Comparison of ENCODE assay signal across 17 cellular contexts in genomic region chr7:132697032-132697431, GRCh38.
DNase-seq lines count a peak whose midpoint lies in the region; ATAC-seq and TF ChIP-seq lines count a peak whose summit lies in the region.
"Had no signal": no experiment of that assay in that cellular context is flagged by ENCODE, and none has a peak within 500 bp of the region (broad histone marks: within the 10 kb centered on the region; RNA-seq: fewer than 3 reads in every experiment).

No MANE protein-coding gene starts in this region.

- H3K79me2 ChIP-seq in GM23338 (replicated peaks; ENCODE audit: insufficient read depth): no peaks in the 10 kb centered on the region

- peak; percentile 64 for ATAC-seq in GM23338
- ATAC-seq in HG02571 (IDR thresholded peaks at IDR 0.05; ENCODE audit: unreplicated experiment): no peak
- no peak for ATAC-seq in left lung

- H3K27me3 Mint-ChIP-seq in GM23338 (ENCODE audit: insufficient read depth, low read depth, poor library complexity): peaks cover 4% of the 10 kb centered on the region

- H3K4me1 ChIP-seq in A673 (ENCODE audit: insufficient read depth, low read length, poor library complexity, severe bottlenecking): peaks cover 5% of the 10 kb centered on the region
- no peaks in the 10 kb centered on the region for H3K4me1 ChIP-seq in GM23338 (ENCODE audit: insufficient read depth)
- no peaks in the 10 kb centered on the region for H3K4me1 ChIP-seq in left lung
- H3K4me1 ChIP-seq in tibial artery: no peaks in the 10 kb centered on the region

- peak; percentile 29 for DNase-seq in NCI-H1105 treated with DMSO at 0.1 percent for 48 hours (lab: John Stamatoyannopoulos, UW)
- no peak for DNase-seq in NCI-H1105 (lab: John Stamatoyannopoulos, UW)
- DNase-seq in A673 (ENCODE audit: low spot score): peak; percentile 55
- DNase-seq in GM23338 (ENCODE audit: low spot score): no peak
- DNase-seq in fibroblast of the aortic adventitia (ENCODE audit: low read depth): peak; percentile 5
- DNase-seq in left lung: no peak
- DNase-seq in tibial artery: no peak
- DNase-seq: 8988T; ACHN; CD4-positive, alpha-beta memory T cell; DND-41; GDM1; HCEC 1CT; HFFc6 had no signal

- intact Hi-C loops in A673 (cut with micrococcal nuclease; ENCODE audit: unreplicated experiment) (no loop called here), left lung (cut with DNase I) (no loop called here), tibial artery (cut with DNase I; ENCODE audit: low total_unique reads) (no loop called here)

- no peak overlapping the region for H3K27ac Mint-ChIP-seq in GM23338
- H3K27ac Mint-ChIP-seq: HFFc6 had no signal

- no peaks in the 10 kb centered on the region for H3K27me3 ChIP-seq in A673 (replicated peaks; ENCODE audit: insufficient read depth, low read depth, low read length, poor library complexity)
- H3K27me3 ChIP-seq in GM23338 (ENCODE audit: insufficient read depth): no peaks in the 10 kb centered on the region
- H3K27me3 ChIP-seq in left lung: no peaks in the 10 kb centered on the region
- H3K27me3 ChIP-seq in tibial artery: peaks cover 0 to 10% of the 10 kb centered on the region in 2 donors

- peak overlapping the region; percentile 70 for H2AFZ ChIP-seq in GM23338

- H3K4me3 Mint-ChIP-seq in GM23338: no peak overlapping the region
- H3K4me3 Mint-ChIP-seq: CD4-positive, alpha-beta memory T cell; HFFc6 had no signal

- POLR2A ChIA-PET in A673 (lab: Charles Lee; ENCODE audit: low non-redundant PET): no interaction called here

- TF ChIP-seq CTCF in A673 (conservative IDR thresholded peaks at IDR 0.05; ENCODE audit: low read depth, low read length) (no peak), GM23338 (conservative IDR thresholded peaks at IDR 0.05; ENCODE audit: low read depth in 2 of 2) (no peak), fibroblast of the aortic adventitia (IDR thresholded peaks at IDR 0.05; ENCODE audit: insufficient read depth, low read length) (no peak), left lung (IDR thresholded peaks at IDR 0.05) (no peak), tibial artery (IDR thresholded peaks at IDR 0.05) (no peak)

- no TSS peak for BruUV-seq in A673 (replicated peaks; lab: Mats Ljungman, UMichigan)

- H3K4me1 Mint-ChIP-seq in GM23338: peaks cover 11% of the 10 kb centered on the region
- H3K4me1 Mint-ChIP-seq: CD4-positive, alpha-beta memory T cell had no signal

- H3K36me3 ChIP-seq in A673 (ENCODE audit: insufficient read depth, low read length, poor library complexity, severe bottlenecking): no peaks in the 10 kb centered on the region
- H3K36me3 ChIP-seq in GM23338 (ENCODE audit: insufficient read depth): no peaks in the 10 kb centered on the region
- H3K36me3 ChIP-seq in left lung: no peaks in the 10 kb centered on the region
- H3K36me3 ChIP-seq in tibial artery: no peaks in the 10 kb centered on the region

- H3K9me3 ChIP-seq in A673 (ENCODE audit: low read depth, low read length, poor library complexity, severe bottlenecking) (no peaks in the 10 kb centered on the region), left lung (peaks cover 0 to 3% of the 10 kb centered on the region in 2 donors), tibial artery (peaks cover 0 to 4% (median 0%) of the 10 kb centered on the region in 3 donors)

- CTCF ChIA-PET in A673 (lab: Charles Lee): interaction anchor here (0.6 kb wide), 1 partner anchor 1238 kb away, joined by 3 read pairs; no protein-coding TSS in a partner anchor

- H3F3A ChIP-seq in GM23338 (replicated peaks; ENCODE audit: low read depth): no peaks in the 10 kb centered on the region

- H3K4me2 ChIP-seq in GM23338: no peak overlapping the region

- no peaks in the 10 kb centered on the region for H4K20me1 ChIP-seq in GM23338 (replicated peaks; ENCODE audit: insufficient read depth)

- H3K27ac ChIP-seq in A673 (ENCODE audit: low read depth, low read length, poor library complexity, severe bottlenecking) (no peak overlapping the region), GM23338 (ENCODE audit: low read depth) (no peak overlapping the region), left lung (no peak overlapping the region), tibial artery (no peak overlapping the region)
- H3K27ac ChIP-seq: C4-2B, HL-60 had no signal

- no peaks in the 10 kb centered on the region for H3K9me3 Mint-ChIP-seq in GM23338
- H3K9me3 Mint-ChIP-seq: HFFc6 had no signal

- no peaks in the 10 kb centered on the region for H3K36me3 Mint-ChIP-seq in GM23338 (ENCODE audit: low read depth)
- H3K36me3 Mint-ChIP-seq: CD4-positive, alpha-beta memory T cell had no signal

- H3K9me2 ChIP-seq in GM23338 (ENCODE audit: insufficient read depth): no peaks in the 10 kb centered on the region

- H3K4me3 ChIP-seq in A673 (ENCODE audit: low read depth, low read length, poor library complexity, severe bottlenecking): no peak overlapping the region
- no peak overlapping the region for H3K4me3 ChIP-seq in GM23338
- no peak overlapping the region for H3K4me3 ChIP-seq in fibroblast of the aortic adventitia (ENCODE audit: low read depth, low read length)
- no peak overlapping the region for H3K4me3 ChIP-seq in left lung
- no peak overlapping the region for H3K4me3 ChIP-seq in tibial artery

TF ChIP-seq in GM23338, 12 proteins besides CTCF, POLR2A, EP300 and RAD21 (continues in another document):
- TF ChIP-seq NANOG (IDR thresholded peaks at IDR 0.05; ENCODE audit: borderline replicate concordance) (no peak), JUNB (IDR thresholded peaks at IDR 0.05; ENCODE audit: unreplicated experiment) (no peak), ZNF462 (CRISPR knock-in tag; IDR thresholded peaks at IDR 0.05) (no peak), EZH2phosphoT487 (IDR thresholded peaks at IDR 0.05; ENCODE audit: unreplicated experiment) (no peak), POLR2AphosphoS5 (IDR thresholded peaks at IDR 0.05; ENCODE audit: low read depth) (no peak), ZNF114 (CRISPR knock-in tag; IDR thresholded peaks at IDR 0.05) (no peak)
- TF ChIP-seq, protein P1, sequence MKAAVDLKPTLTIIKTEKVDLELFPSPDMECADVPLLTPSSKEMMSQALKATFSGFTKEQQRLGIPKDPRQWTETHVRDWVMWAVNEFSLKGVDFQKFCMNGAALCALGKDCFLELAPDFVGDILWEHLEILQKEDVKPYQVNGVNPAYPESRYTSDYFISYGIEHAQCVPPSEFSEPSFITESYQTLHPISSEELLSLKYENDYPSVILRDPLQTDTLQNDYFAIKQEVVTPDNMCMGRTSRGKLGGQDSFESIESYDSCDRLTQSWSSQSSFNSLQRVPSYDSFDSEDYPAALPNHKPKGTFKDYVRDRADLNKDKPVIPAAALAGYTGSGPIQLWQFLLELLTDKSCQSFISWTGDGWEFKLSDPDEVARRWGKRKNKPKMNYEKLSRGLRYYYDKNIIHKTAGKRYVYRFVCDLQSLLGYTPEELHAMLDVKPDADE (IDR thresholded peaks at IDR 0.05): no peak

Comparison
In these comparisons a context has a peak if more than half of its experiments do, and no peak if none do; other contexts are left out.
1. DNase-seq: peak in NCI-H1105 treated with DMSO at 0.1 percent for 48 hours (single experiment), A673 (single experiment) and fibroblast of the aortic adventitia (single experiment); none in NCI-H1105 (single experiment), GM23338 (single experiment), left lung (0 of 2) and tibial artery (0 of 2).